In genomic region chr7:135335628-135336139, GRCh38 we compare ENCODE assay signal across 8 cellular contexts.
DNase-seq lines count a peak whose midpoint lies in the region; ATAC-seq, FAIRE-seq and TF ChIP-seq lines count a peak whose summit lies in the region.

No MANE protein-coding gene starts in this region.

- no peaks in the 10 kb centered on the region for H4K20me1 ChIP-seq in OCI-LY7 (ENCODE audit: insufficient read depth, low read length)
- no peaks in the 10 kb centered on the region for H4K20me1 ChIP-seq in GM12878 (ENCODE audit: control insufficient read depth, insufficient read depth)

- H3K27me3 ChIP-seq in GM12878 (replicated peaks in 1 of 2; ENCODE audit: control insufficient read depth in 2 of 2, insufficient read depth in 2 of 2, low read length in 1 of 2) = no peaks in the 10 kb centered on the region; a peak in 1 of 4 replicates

- intact Hi-C loops in OCI-LY7 (cut with micrococcal nuclease; ENCODE audit: unreplicated experiment) (loop anchor here (1.0 kb wide), 1 partner anchor 54 kb away; no protein-coding TSS in a partner anchor), GM12878 (cut with micrococcal nuclease; ENCODE audit: unreplicated experiment) (loop anchor here (1.0 kb wide), 1 partner anchor 54 kb away; no protein-coding TSS in a partner anchor), kidney (cut with DNase I) (no loop called here)

- DNase-seq in Ammon's horn (ENCODE audit: low spot score) (peak; percentile 37), OCI-LY7 (ENCODE audit: low spot score) (peak; percentile 46), GM12878 (ENCODE audit: low read depth, low spot score) (peak; percentile 20), kidney (peak; percentile 89)
- peak; percentile 68 for DNase-seq in stimulated activated CD8-positive, alpha-beta memory T cell treated with anti-CD3 and anti-CD28 coated beads, Interleukin-4, amount 100 ng/mL, for 48 hours

- H3K9me3 ChIP-seq in OCI-LY7 (ENCODE audit: low read length) (no peaks in the 10 kb centered on the region), GM12878 (replicated peaks; ENCODE audit: control insufficient read depth, insufficient read depth, low read length) (no peaks in the 10 kb centered on the region; the same call in 2 of the 3 replicates), kidney (ENCODE audit: control insufficient read depth in 1 of 2, low read length in 2 of 2) (no peaks in the 10 kb centered on the region)

- no peaks in the 10 kb centered on the region for H3K79me2 ChIP-seq in OCI-LY7 (ENCODE audit: insufficient read depth, low read depth, low read length)
- no peaks in the 10 kb centered on the region for H3K79me2 ChIP-seq in GM12878 (ENCODE audit: control insufficient read depth, insufficient read depth, low read length)

- BruUV-seq in OCI-LY7 (replicated peaks; lab: Mats Ljungman, UMichigan) = no TSS peak
- BruUV-seq in GM12878 (replicated peaks; lab: Mats Ljungman, UMichigan) = no TSS peak

- H3K4me1 ChIP-seq in OCI-LY7 (ENCODE audit: insufficient read depth, low read length, poor library complexity, severe bottlenecking) (no peaks in the 10 kb centered on the region), GM12878 (ENCODE audit: control insufficient read depth, insufficient read depth, low read length) (no peaks in the 10 kb centered on the region), kidney (ENCODE audit: control insufficient read depth in 1 of 2, insufficient read depth in 1 of 2, low read depth in 1 of 2, low read length in 2 of 2) (no peaks in the 10 kb centered on the region)

- TF ChIP-seq CTCF in OCI-LY7 (conservative IDR thresholded peaks at IDR 0.05; ENCODE audit: low read length) = peak; percentile 74
- peak; percentile 46 to 75 (median 64); a peak in 5 of 6 replicates for TF ChIP-seq CTCF in GM12878 (IDR thresholded peaks at IDR 0.05 in 2 of 3, conservative IDR thresholded peaks at IDR 0.05 in 1 of 3; ENCODE audit: control insufficient read depth in 2 of 3, extremely low read depth in 1 of 3, insufficient read depth in 1 of 3, low read depth in 3 of 3, low read length in 3 of 3)
- TF ChIP-seq CTCF in kidney (IDR thresholded peaks at IDR 0.05; ENCODE audit: borderline replicate concordance, extremely low read depth, insufficient read depth) = peak; percentile 83

- H2AFZ ChIP-seq in OCI-LY7 (ENCODE audit: low read length) = no peak overlapping the region
- no peak overlapping the region for H2AFZ ChIP-seq in GM12878 (ENCODE audit: control insufficient read depth, low read depth, low read length)

- WGBS in GM12878 (ENCODE audit: insufficient coverage, insufficient replicate concordance, low lambda C conversion rate, missing lambda C conversion rate) = 19% methylated on average over 9 of the region's 9 CpGs

- no peak overlapping the region for H3K27ac ChIP-seq in OCI-LY7 (ENCODE audit: low read depth, low read length, poor library complexity, severe bottlenecking)
- no peak overlapping the region for H3K27ac ChIP-seq in GM12878 (ENCODE audit: control insufficient read depth, insufficient read depth)
- no peak overlapping the region for H3K27ac ChIP-seq in kidney (ENCODE audit: low read depth in 2 of 2, low read length in 2 of 2)

- TF ChIP-seq EP300 in Ishikawa (IDR thresholded peaks at IDR 0.05; ENCODE audit: borderline replicate concordance) = peak; percentile 24; the same call in 1 of the 2 replicates
- no peak for TF ChIP-seq EP300 in GM12878 (IDR thresholded peaks at IDR 0.05; ENCODE audit: borderline replicate concordance in 1 of 2, control insufficient read depth in 1 of 2, low read depth in 2 of 2, low read length in 2 of 2)

- H3K36me3 ChIP-seq in OCI-LY7 (ENCODE audit: insufficient read depth, low read length) (no peaks in the 10 kb centered on the region), GM12878 (ENCODE audit: control insufficient read depth in 2 of 2, insufficient read depth in 2 of 2, low read length in 1 of 2) (no peaks in the 10 kb centered on the region), kidney (ENCODE audit: control insufficient read depth in 1 of 2, insufficient read depth in 2 of 2, low read length in 2 of 2) (no peaks in the 10 kb centered on the region)

- FAIRE-seq in GM12878 (lab: Jason Lieb, UNC) = peak; percentile 44
- no peak for FAIRE-seq in kidney (lab: Jason Lieb, UNC)

- RAD21 ChIA-PET in GM12878 (lab: Charles Lee; ENCODE audit: unreplicated experiment) = interaction anchor here (0.7 to 3.0 kb wide), 15 partner anchors 11 to 903 kb away, joined by 3 to 36 read pairs (median 3); no protein-coding TSS in a partner anchor

- H3K4me2 ChIP-seq in OCI-LY7 (ENCODE audit: low read length) (no peak overlapping the region), GM12878 (ENCODE audit: control insufficient read depth, insufficient read depth) (no peak overlapping the region)

- H3K4me3 ChIP-seq in OCI-LY7 (ENCODE audit: low read depth, low read length, poor library complexity, severe bottlenecking) (no peak overlapping the region), GM12878 (no peak overlapping the region), kidney (ENCODE audit: low read length in 2 of 2) (no peak overlapping the region)

- in situ Hi-C loops in GM12878 (cut with MboI) = no loop called here

- CTCF ChIA-PET in OCI-LY7 (lab: Charles Lee; ENCODE audit: unreplicated experiment) (interaction anchor here (1.2 to 1.4 kb wide), 2 partner anchors 56 to 61 kb away, joined by 3 read pairs; no protein-coding TSS in a partner anchor), GM12878 (lab: Yijun Ruan, JAX) (interaction anchor here (0.6 to 4.0 kb wide), 22 partner anchors 9 to 724 kb away, joined by 3 to 105 read pairs (median 4); no protein-coding TSS in a partner anchor)

- no peak for TF ChIP-seq POLR2A in GM12878 (IDR thresholded peaks at IDR 0.05; ENCODE audit: low read depth, low read length)

- ATAC-seq in GM18909 (IDR thresholded peaks at IDR 0.05; ENCODE audit: poor library complexity, unreplicated experiment) (peak; percentile 77), GM12878 (peak; percentile 96), GM18870 (IDR thresholded peaks at IDR 0.05; ENCODE audit: unreplicated experiment) (no peak)

- H3K9ac ChIP-seq in GM12878 (ENCODE audit: control insufficient read depth, insufficient read depth, low read length) = no peak overlapping the region
- H3K9ac ChIP-seq in kidney (ENCODE audit: low read length in 2 of 2) = no peak overlapping the region

- no peaks in the 10 kb centered on the region for H3K9me2 ChIP-seq in OCI-LY7 (ENCODE audit: insufficient read depth, low read length)

- SMC1A ChIA-PET in GM12878 (lab: Charles Lee; ENCODE audit: uncharacterized antibody, unreplicated experiment) = interaction anchor here (0.7 to 4.0 kb wide), 10 partner anchors 9 to 703 kb away, joined by 3 to 47 read pairs (median 5); no protein-coding TSS in a partner anchor

- peak; percentile 99 for TF ChIP-seq RAD21 in Ishikawa (IDR thresholded peaks at IDR 0.05; ENCODE audit: low read depth)
- peak; percentile 73 for TF ChIP-seq RAD21 in GM12878 (IDR thresholded peaks at IDR 0.05; ENCODE audit: insufficient read depth, low read depth, low read length)

- POLR2A ChIA-PET in OCI-LY7 (lab: Charles Lee) (no interaction called here), GM12878 (lab: Charles Lee) (interaction anchor here (1.0 kb wide), 1 partner anchor 148 kb away, joined by 3 read pairs; no protein-coding TSS in a partner anchor)

TF ChIP-seq in Ishikawa, 13 proteins besides CTCF, POLR2A, EP300 and RAD21 (continues in another document):
- no peak; the same call in 1 of the 2 replicates for TF ChIP-seq FOXM1 (IDR thresholded peaks at IDR 0.05; ENCODE audit: borderline replicate concordance, low read depth)
- peak; percentile 63 for TF ChIP-seq TEAD4 (IDR thresholded peaks at IDR 0.05)
- peak; percentile 42; the same call in 1 of the 2 replicates for TF ChIP-seq MAX (IDR thresholded peaks at IDR 0.05)
- TF ChIP-seq CREB1 (IDR thresholded peaks at IDR 0.05; ENCODE audit: low read depth) = no peak
- no peak for TF ChIP-seq CEBPB (IDR thresholded peaks at IDR 0.05)
- 0 out of 2 replicates have a peak, but pooled peaks have one; percentile 35 for TF ChIP-seq TCF12 (IDR thresholded peaks at IDR 0.05; ENCODE audit: low read depth)
- peak; percentile 94 for TF ChIP-seq ZBTB7A (IDR thresholded peaks at IDR 0.05; ENCODE audit: low read depth)
- TF ChIP-seq TAF1 (IDR thresholded peaks at IDR 0.05; ENCODE audit: low read depth) = no peak
- TF ChIP-seq EGR1 (IDR thresholded peaks at IDR 0.05) = no peak
- TF ChIP-seq NFIC (IDR thresholded peaks at IDR 0.05) = peak; percentile 54

TF ChIP-seq in GM12878, 131 proteins besides CTCF, POLR2A, EP300 and RAD21 (continues in another document):
- TF ChIP-seq MEF2B (IDR thresholded peaks at IDR 0.05; ENCODE audit: partially characterized antibody, poor library complexity, severe bottlenecking) (peak; percentile 52), IKZF2 (IDR thresholded peaks at IDR 0.05) (0 out of 4 replicates have a peak, but pooled peaks of 1 of the 2 experiments have one; percentile 19), CEBPB (IDR thresholded peaks at IDR 0.05; ENCODE audit: borderline replicate concordance in 1 of 2, low read depth in 2 of 2, low read length in 2 of 2) (no peak), REST (IDR thresholded peaks at IDR 0.05; ENCODE audit: low read depth, low read length) (peak; percentile 87)

Comparison
In these comparisons a context has a peak if more than half of its experiments do, and no peak if none do; other contexts are left out.
1. DNase-seq: peak in every context shown above with its lines; median percentile 89 in kidney; 68 in stimulated activated CD8-positive, alpha-beta memory T cell treated with anti-CD3 and anti-CD28 coated beads, Interleukin-4, amount 100 ng/mL, for 48 hours; 46 in OCI-LY7; 37 in Ammon's horn; 20 in GM12878.